In genomic region chr2:240405654-240406313, GRCh38 we compare ENCODE assay signal across 1 cellular context.
TF ChIP-seq lines count a peak whose summit lies in the region.

No MANE protein-coding gene starts in this region.

TF ChIP-seq in IMR-90, 13 proteins besides CTCF, POLR2A, EP300 and RAD21:
- no peak for TF ChIP-seq NFE2L2 (IDR thresholded peaks at IDR 0.05; ENCODE audit: low read depth, low read length)
- no peak for TF ChIP-seq SMC3 (IDR thresholded peaks at IDR 0.05; ENCODE audit: low read depth, low read length)
- TF ChIP-seq RFX5 (IDR thresholded peaks at IDR 0.05; ENCODE audit: low read depth, low read length), result no peak
- TF ChIP-seq CEBPB (IDR thresholded peaks at IDR 0.05; ENCODE audit: low read depth, low read length), result no peak
- TF ChIP-seq BHLHE40 (IDR thresholded peaks at IDR 0.05; ENCODE audit: low read depth, low read length), result no peak
- TF ChIP-seq CHD1 (IDR thresholded peaks at IDR 0.05; ENCODE audit: low read depth, low read length), result no peak
- TF ChIP-seq MAZ (IDR thresholded peaks at IDR 0.05; ENCODE audit: borderline replicate concordance, low read depth, low read length), result no peak
- TF ChIP-seq RCOR1 (IDR thresholded peaks at IDR 0.05; ENCODE audit: insufficient replicate concordance, low read length), result no peak
- TF ChIP-seq MAFK (IDR thresholded peaks at IDR 0.05; ENCODE audit: low read depth, low read length), result no peak
- TF ChIP-seq USF2 (IDR thresholded peaks at IDR 0.05; ENCODE audit: low read depth, low read length), result no peak
- no peak for TF ChIP-seq FOS (IDR thresholded peaks at IDR 0.05; ENCODE audit: low read depth, low read length)
- no peak for TF ChIP-seq ELK1 (IDR thresholded peaks at IDR 0.05; ENCODE audit: borderline replicate concordance, low read depth, low read length)
- no peak for TF ChIP-seq MXI1 (IDR thresholded peaks at IDR 0.05; ENCODE audit: borderline replicate concordance, low read depth, low read length)
